9 cellular contexts compared by ENCODE assay signal in genomic region chr19:42277821-42278809, GRCh38. TPM values are rescaled to one million over a fixed set of nuclear protein-coding genes. Genes with fewer than 3 reads are reported as not detected.
A peak's percentile ranks its signal among the peaks of the same experiment; 100 is the strongest.
DNase-seq lines count a peak whose midpoint lies in the region; ATAC-seq, FAIRE-seq and TF ChIP-seq lines count a peak whose summit lies in the region.
"Had no signal": no experiment of that assay in that cellular context is flagged by ENCODE, and none has a peak within 500 bp of the region (broad histone marks: within the 10 kb centered on the region; RNA-seq: fewer than 3 reads in every experiment).

No MANE protein-coding gene starts in this region.

- H3K36me3 ChIP-seq in GM23338 (ENCODE audit: insufficient read depth) = no peaks in the 10 kb centered on the region
- no peaks in the 10 kb centered on the region for H3K36me3 ChIP-seq in small intestine (ENCODE audit: control insufficient read depth in 2 of 2, insufficient read depth in 2 of 2, low read length in 2 of 2)

- peaks cover 13% of the 10 kb centered on the region; the same call in 1 of the 2 replicates for H3F3A ChIP-seq in GM23338 (replicated peaks; ENCODE audit: low read depth)

- ATAC-seq in GM23338 (no peak), SK-N-SH treated with all-trans-retinoic acid at 6 μM for 48 hours (peak; percentile 4; the same call in 2 of the 3 replicates), HG03432 (IDR thresholded peaks at IDR 0.05; ENCODE audit: unreplicated experiment) (no peak), WTC11 (no peak)

- DNase-seq in GM23338 (ENCODE audit: low spot score) (no peak), glomerular visceral epithelial cell (ENCODE audit: extremely low spot score) (peak; percentile 87), small intestine (peak; percentile 48), inferior parietal cortex (ENCODE audit: extremely low spot score) (no peak), WTC11 (ENCODE audit: low spot score) (no peak), OCI-M1 (lab: John Stamatoyannopoulos, UW) (no peak)

- no peaks in the 10 kb centered on the region for H3K9me3 ChIP-seq in small intestine (ENCODE audit: control insufficient read depth, low read depth)

- H3K9me2 ChIP-seq in GM23338 (ENCODE audit: insufficient read depth) = no peaks in the 10 kb centered on the region

- H3K36me3 Mint-ChIP-seq in GM23338 (ENCODE audit: low read depth) = peaks cover 7% of the 10 kb centered on the region; the same call in 2 of the 3 replicates
- H3K36me3 Mint-ChIP-seq in WTC11 = 0 out of 2 replicates have a peak, but pooled peaks cover 2% of the 10 kb centered on the region

- POLR2A ChIA-PET in WTC11 (lab: Charles Lee) = interaction anchor here (2.2 kb wide), 1 partner anchor 32 kb away, joined by 28 read pairs; no protein-coding TSS in a partner anchor

- H3K4me1 Mint-ChIP-seq in GM23338 (peaks cover 26% of the 10 kb centered on the region), WTC11 (peaks cover 21% of the 10 kb centered on the region)

- H3K27ac Mint-ChIP-seq in GM23338 = no peak overlapping the region
- H3K27ac Mint-ChIP-seq in WTC11 = no peak overlapping the region

- H3K4me1 ChIP-seq in GM23338 (ENCODE audit: insufficient read depth) (peaks cover 24% of the 10 kb centered on the region), small intestine (ENCODE audit: control insufficient read depth in 2 of 2, insufficient read depth in 1 of 2, low read depth in 1 of 2, low read length in 1 of 2) (peaks cover 6 to 10% of the 10 kb centered on the region in 2 donors)

- no peak overlapping the region for H2AFZ ChIP-seq in GM23338

- no peak for FAIRE-seq in small intestine (lab: Jason Lieb, UNC)

- CTCF ChIA-PET in WTC11 (lab: Charles Lee) = interaction anchor here (1.0 to 7.5 kb wide), 8 partner anchors 18 to 169 kb away, joined by 3 to 239 read pairs (median 18); partner anchors contain the start of genes ERF, GSK3A and POU2F2

- H3K27me3 ChIP-seq in GM23338 (ENCODE audit: insufficient read depth) = no peaks in the 10 kb centered on the region
- H3K27me3 ChIP-seq in small intestine (ENCODE audit: control insufficient read depth in 2 of 2, insufficient read depth in 2 of 2, low read length in 2 of 2) = no peaks in the 10 kb centered on the region

- H3K4me3 ChIP-seq in GM23338 = no peak overlapping the region
- no peak overlapping the region for H3K4me3 ChIP-seq in small intestine (ENCODE audit: low read depth in 1 of 2, low read length in 2 of 2)

- H3K27me3 Mint-ChIP-seq in GM23338 (ENCODE audit: insufficient read depth, low read depth, poor library complexity) (peaks cover 18% of the 10 kb centered on the region), WTC11 (ENCODE audit: low read depth) (no peaks in the 10 kb centered on the region)

- no peaks in the 10 kb centered on the region; the same call in 2 of the 3 replicates for H3K9me3 Mint-ChIP-seq in GM23338
- H3K9me3 Mint-ChIP-seq in WTC11 = no peaks in the 10 kb centered on the region

- H4K20me1 ChIP-seq in GM23338 (replicated peaks; ENCODE audit: insufficient read depth) = 0 out of 2 replicates have a peak, but pooled peaks cover 3% of the 10 kb centered on the region

- 0 out of 4 replicates have a peak, but pooled peaks of 1 of the 2 experiments have one; percentile 16 for TF ChIP-seq CTCF in GM23338 (conservative IDR thresholded peaks at IDR 0.05; ENCODE audit: low read depth in 2 of 2)
- no peak for TF ChIP-seq CTCF in WTC11 (IDR thresholded peaks at IDR 0.05)

- H3K4me3 Mint-ChIP-seq in GM23338 = peak overlapping the region; percentile 2; the same call in 1 of the 3 replicates
- H3K4me3 Mint-ChIP-seq in WTC11 = no peak overlapping the region

- peaks cover 2% of the 10 kb centered on the region; the same call in 1 of the 2 replicates for H3K79me2 ChIP-seq in GM23338 (replicated peaks; ENCODE audit: insufficient read depth)

- H3K27ac ChIP-seq in GM23338 (ENCODE audit: low read depth) (no peak overlapping the region), small intestine (ENCODE audit: low read depth in 1 of 2, low read length in 1 of 2) (peak overlapping the region in 1 of 2 donors; percentile 79)

- WGBS in small intestine, 3 donors = 30 to 46% (median 44%) methylated on average over 11 of the region's 11 CpGs

- H3K4me2 ChIP-seq in GM23338 = no peak overlapping the region

TF ChIP-seq in GM23338, 12 proteins besides CTCF, POLR2A, EP300 and RAD21 (continues in another document):
- TF ChIP-seq ETS1 (IDR thresholded peaks at IDR 0.05) (no peak), JUNB (IDR thresholded peaks at IDR 0.05; ENCODE audit: unreplicated experiment) (no peak), EZH2phosphoT487 (IDR thresholded peaks at IDR 0.05; ENCODE audit: unreplicated experiment) (no peak), NANOG (IDR thresholded peaks at IDR 0.05; ENCODE audit: borderline replicate concordance) (no peak), CREB1 (CRISPR knock-in tag; IDR thresholded peaks at IDR 0.05; ENCODE audit: low read depth) (no peak), EZH2 (IDR thresholded peaks at IDR 0.05; ENCODE audit: low read depth, unreplicated experiment) (no peak), STAT1 (IDR thresholded peaks at IDR 0.05; ENCODE audit: unreplicated experiment) (no peak)

TF ChIP-seq in SK-N-SH treated with all-trans-retinoic acid at 6 μM for 48 hours, 23 proteins besides CTCF, POLR2A, EP300 and RAD21:
- TF ChIP-seq CSRNP3 (CRISPR knock-in tag; IDR thresholded peaks at IDR 0.05) (no peak), TCF4 (CRISPR knock-in tag; IDR thresholded peaks at IDR 0.05; ENCODE audit: borderline replicate concordance) (peak; percentile 26; the same call in 1 of the 2 replicates)

TF ChIP-seq in WTC11, 78 proteins besides CTCF, POLR2A, EP300 and RAD21:
- TF ChIP-seq NFATC4 (CRISPR knock-in tag; IDR thresholded peaks at IDR 0.05) (no peak), GRHL2 (CRISPR knock-in tag; IDR thresholded peaks at IDR 0.05; ENCODE audit: insufficient replicate concordance, severe bottlenecking) (no peak), ZNF121 (CRISPR knock-in tag; IDR thresholded peaks at IDR 0.05) (no peak), GABPB1 (CRISPR knock-in tag; IDR thresholded peaks at IDR 0.05) (no peak), CREM (CRISPR knock-in tag; IDR thresholded peaks at IDR 0.05) (no peak), ZNF232 (CRISPR knock-in tag; IDR thresholded peaks at IDR 0.05) (no peak), ZSCAN18 (CRISPR knock-in tag; IDR thresholded peaks at IDR 0.05) (no peak), E2F1 (CRISPR knock-in tag; IDR thresholded peaks at IDR 0.05) (no peak)

RNA-seq across cellular contexts. Expression of gene CIC, which starts 9.1 kb away (rescaled TPM):
- total RNA-seq in GM23338 (2014; rRNA removed; shearing (Covaris generic)) = 31.8 and 42.0 TPM in 2 replicates
- polyA plus RNA-seq in GM23338 (2016; fragmentation: Nextera tagmentation; extraction: Ambion mirVana) (13.2 and 13.9 TPM in 2 replicates), small intestine (10 to 100 TPM; 14.1 to 29.8 (median 18.1) TPM)
- total RNA-seq in WTC11 (2021) = 53.0 to 58.5 TPM (median 55.8 TPM) in 3 replicates

RNA-seq across cellular contexts. Expression of gene ERF, which starts 23.2 kb away (rescaled TPM):
- 49.0 and 49.4 TPM in 2 replicates for total RNA-seq in GM23338 (2014; rRNA removed; shearing (Covaris generic))
- polyA plus RNA-seq in GM23338 (2016; fragmentation: Nextera tagmentation; extraction: Ambion mirVana) (29.4 and 30.4 TPM in 2 replicates), small intestine (10 to 100 TPM; 28.6 to 51.6 (median 31.8) TPM)
- 65.4 to 67.6 TPM (median 65.9 TPM) in 3 replicates for total RNA-seq in WTC11 (2021)

RNA-seq across cellular contexts. Expression of gene PRR19, which starts 23.8 kb away (rescaled TPM):
- total RNA-seq in GM23338 (2014; rRNA removed; shearing (Covaris generic)) = 3.6 and 8.1 TPM in 2 replicates
- polyA plus RNA-seq in GM23338 (2016; fragmentation: Nextera tagmentation; extraction: Ambion mirVana) = 4.1 and 5.6 TPM in 2 replicates
- polyA plus RNA-seq in small intestine = 1 to 10 TPM in 1 of 3 donors, under 1 TPM in 2; 0.81 to 1.1 (median 0.97) TPM
- 3.6 to 5.0 TPM (median 3.7 TPM) in 3 replicates for total RNA-seq in WTC11 (2021)

RNA-seq across cellular contexts. Expression of gene PAFAH1B3, which starts 24.3 kb away (rescaled TPM):
- total RNA-seq in GM23338 (2014; rRNA removed; shearing (Covaris generic)) = 139 and 162 TPM in 2 replicates
- polyA plus RNA-seq in GM23338 (2016; fragmentation: Nextera tagmentation; extraction: Ambion mirVana) = 195 and 197 TPM in 2 replicates
- polyA plus RNA-seq in small intestine = 10 to 100 TPM; 16.3 to 49.4 (median 17.3) TPM
- total RNA-seq in WTC11 (2021) = 118 to 126 TPM (median 119 TPM) in 3 replicates

RNA-seq across cellular contexts. Expression of gene TMEM145, which starts 35.0 kb away (rescaled TPM):
- 1.3 and 5.4 TPM in 2 replicates for total RNA-seq in GM23338 (2014; rRNA removed; shearing (Covaris generic))
- polyA plus RNA-seq in GM23338 (2016; fragmentation: Nextera tagmentation; extraction: Ambion mirVana) (1.9 and 2.3 TPM in 2 replicates), small intestine (1 to 10 TPM in 1 of 3 donors, not detected in 2; 1.1 TPM)
- 6.9 to 7.1 TPM (median 7.0 TPM) in 3 replicates for total RNA-seq in WTC11 (2021)
- total RNA-seq: fibroblast of villous mesenchyme had no signal

Comparison
In these comparisons a context has a peak if more than half of its experiments do, and no peak if none do; other contexts are left out.
1. DNase-seq: peak in glomerular visceral epithelial cell (single experiment) and small intestine (single experiment); none in GM23338 (single experiment), inferior parietal cortex (single experiment), WTC11 (single experiment) and OCI-M1 (single experiment).